In the genomic region with DNA sequence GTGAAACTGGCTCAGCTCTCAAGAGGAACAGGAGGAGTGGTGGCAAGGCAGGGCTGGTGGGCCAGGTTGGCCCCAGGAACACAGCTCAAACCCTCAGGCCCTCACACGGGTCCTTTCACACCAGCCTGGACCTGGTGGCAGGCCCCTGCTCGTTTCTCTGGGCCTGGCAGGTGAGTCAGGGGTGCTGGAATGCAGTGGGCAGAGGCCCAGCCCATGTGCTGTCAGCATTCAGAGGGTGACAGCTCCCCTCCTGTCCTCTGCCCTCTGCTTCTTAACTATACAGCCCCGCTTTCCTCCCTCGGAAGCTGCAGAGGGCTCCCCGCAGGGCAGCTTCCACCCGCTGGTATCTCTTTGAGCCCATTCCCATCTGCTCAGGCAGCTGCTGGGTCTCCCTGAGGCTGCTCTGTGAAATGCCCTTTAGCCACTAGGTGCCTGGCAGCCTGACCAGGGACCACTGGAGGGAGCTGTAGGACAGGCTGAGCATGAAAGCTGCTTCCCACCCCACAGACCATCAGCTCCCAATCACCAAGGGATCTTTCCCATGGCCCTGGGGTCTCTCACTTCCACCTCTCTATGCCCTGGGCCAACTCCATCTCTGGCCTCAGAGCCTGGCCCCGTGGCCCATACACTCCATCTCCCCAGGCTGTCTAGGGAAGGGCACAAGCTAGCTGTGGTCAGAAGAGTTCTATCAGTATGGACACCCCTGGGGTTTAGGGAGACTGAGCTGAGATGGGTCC, we compare ENCODE assay signal across 1 cellular context.
TF ChIP-seq lines count a peak whose summit lies in the region.

No MANE protein-coding gene starts in this region.

TF ChIP-seq in H1, 55 proteins besides CTCF, POLR2A, EP300 and RAD21:
- TF ChIP-seq RFX5 (IDR thresholded peaks at IDR 0.05; ENCODE audit: borderline replicate concordance, low read depth, low read length) (no peak), GABPA (IDR thresholded peaks at IDR 0.05; ENCODE audit: borderline replicate concordance, insufficient read depth, low read length) (no peak), CBX5 (IDR thresholded peaks at IDR 0.05; ENCODE audit: low read depth, low read length) (no peak), BACH1 (IDR thresholded peaks at IDR 0.05; ENCODE audit: low read length) (no peak), RNF2 (IDR thresholded peaks at IDR 0.05; ENCODE audit: borderline replicate concordance, low read depth, low read length, missing control alignments, poor library complexity, severe bottlenecking) (no peak), CEBPB (IDR thresholded peaks at IDR 0.05; ENCODE audit: low read depth, low read length) (no peak), SAP30 (IDR thresholded peaks at IDR 0.05; ENCODE audit: insufficient read depth, insufficient replicate concordance, low read length) (no peak), HDAC2 (IDR thresholded peaks at IDR 0.05; ENCODE audit: borderline replicate concordance in 1 of 2, low read depth in 2 of 2, low read length in 2 of 2) (no peak), KDM1A (IDR thresholded peaks at IDR 0.05; ENCODE audit: borderline replicate concordance, low read length) (no peak), CHD2 (IDR thresholded peaks at IDR 0.05; ENCODE audit: low read length) (peak; percentile 22; the same call in 1 of the 2 replicates), RXRA (IDR thresholded peaks at IDR 0.05; ENCODE audit: insufficient read depth, low read depth, low read length) (no peak), TEAD4 (IDR thresholded peaks at IDR 0.05; ENCODE audit: low read depth, low read length) (0 out of 2 replicates have a peak, but pooled peaks have one; percentile 7), SP4 (IDR thresholded peaks at IDR 0.05; ENCODE audit: low read length) (no peak), TCF12 (IDR thresholded peaks at IDR 0.05; ENCODE audit: low read depth, low read length) (0 out of 2 replicates have a peak, but pooled peaks have one; percentile 16), SIN3A (conservative IDR thresholded peaks at IDR 0.05 in 1 of 2, IDR thresholded peaks at IDR 0.05 in 1 of 2; ENCODE audit: low read depth in 1 of 2, low read length in 2 of 2) (0 out of 4 replicates have a peak, but pooled peaks of 1 of the 2 experiments have one; percentile 40), POLR2AphosphoS5 (IDR thresholded peaks at IDR 0.05; ENCODE audit: low read depth, low read length) (peak; percentile 40), CHD1 (IDR thresholded peaks at IDR 0.05; ENCODE audit: low read depth, low read length) (no peak), JUN (IDR thresholded peaks at IDR 0.05; ENCODE audit: low read depth, low read length) (no peak), ASH2L (IDR thresholded peaks at IDR 0.05; ENCODE audit: low read length) (no peak), TAF1 (IDR thresholded peaks at IDR 0.05; ENCODE audit: low read depth, low read length) (no peak), TBP (IDR thresholded peaks at IDR 0.05; ENCODE audit: low read depth, low read length) (no peak), YY1 (IDR thresholded peaks at IDR 0.05; ENCODE audit: low read depth, low read length) (no peak), SUZ12 (IDR thresholded peaks at IDR 0.05; ENCODE audit: low read length) (no peak), SIX5 (IDR thresholded peaks at IDR 0.05; ENCODE audit: low read depth, low read length) (no peak), EZH2 (IDR thresholded peaks at IDR 0.05; ENCODE audit: low read depth, low read length, severe bottlenecking) (no peak), EGR1 (IDR thresholded peaks at IDR 0.05; ENCODE audit: borderline replicate concordance, low read depth, low read length) (no peak), BRCA1 (IDR thresholded peaks at IDR 0.05; ENCODE audit: low read depth, low read length) (no peak), ZNF274 (IDR thresholded peaks at IDR 0.05; ENCODE audit: borderline replicate concordance, extremely low read depth, low read length) (no peak), FOSL1 (IDR thresholded peaks at IDR 0.05; ENCODE audit: insufficient read depth, low read depth, low read length) (no peak), TAF7 (optimal IDR thresholded peaks at IDR 0.05; ENCODE audit: borderline replicate concordance, low read depth, low read length) (no peak), BCL11A (IDR thresholded peaks at IDR 0.05; ENCODE audit: low read depth in 2 of 2, low read length in 2 of 2) (no peak), CBX8 (IDR thresholded peaks at IDR 0.05; ENCODE audit: borderline replicate concordance, low read depth, low read length) (no peak), SP1 (IDR thresholded peaks at IDR 0.05; ENCODE audit: low read depth, low read length) (no peak), CREB1 (IDR thresholded peaks at IDR 0.05) (0 out of 2 replicates have a peak, but pooled peaks have one; percentile 30), JUND (IDR thresholded peaks at IDR 0.05; ENCODE audit: low read length) (no peak), HDAC6 (IDR thresholded peaks at IDR 0.05; ENCODE audit: low read depth, low read length) (no peak)
- TF ChIP-seq, protein P1, sequence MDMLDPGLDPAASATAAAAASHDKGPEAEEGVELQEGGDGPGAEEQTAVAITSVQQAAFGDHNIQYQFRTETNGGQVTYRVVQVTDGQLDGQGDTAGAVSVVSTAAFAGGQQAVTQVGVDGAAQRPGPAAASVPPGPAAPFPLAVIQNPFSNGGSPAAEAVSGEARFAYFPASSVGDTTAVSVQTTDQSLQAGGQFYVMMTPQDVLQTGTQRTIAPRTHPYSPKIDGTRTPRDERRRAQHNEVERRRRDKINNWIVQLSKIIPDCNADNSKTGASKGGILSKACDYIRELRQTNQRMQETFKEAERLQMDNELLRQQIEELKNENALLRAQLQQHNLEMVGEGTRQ (IDR thresholded peaks at IDR 0.05; ENCODE audit: low read length) = no peak
- TF ChIP-seq, protein P2, sequence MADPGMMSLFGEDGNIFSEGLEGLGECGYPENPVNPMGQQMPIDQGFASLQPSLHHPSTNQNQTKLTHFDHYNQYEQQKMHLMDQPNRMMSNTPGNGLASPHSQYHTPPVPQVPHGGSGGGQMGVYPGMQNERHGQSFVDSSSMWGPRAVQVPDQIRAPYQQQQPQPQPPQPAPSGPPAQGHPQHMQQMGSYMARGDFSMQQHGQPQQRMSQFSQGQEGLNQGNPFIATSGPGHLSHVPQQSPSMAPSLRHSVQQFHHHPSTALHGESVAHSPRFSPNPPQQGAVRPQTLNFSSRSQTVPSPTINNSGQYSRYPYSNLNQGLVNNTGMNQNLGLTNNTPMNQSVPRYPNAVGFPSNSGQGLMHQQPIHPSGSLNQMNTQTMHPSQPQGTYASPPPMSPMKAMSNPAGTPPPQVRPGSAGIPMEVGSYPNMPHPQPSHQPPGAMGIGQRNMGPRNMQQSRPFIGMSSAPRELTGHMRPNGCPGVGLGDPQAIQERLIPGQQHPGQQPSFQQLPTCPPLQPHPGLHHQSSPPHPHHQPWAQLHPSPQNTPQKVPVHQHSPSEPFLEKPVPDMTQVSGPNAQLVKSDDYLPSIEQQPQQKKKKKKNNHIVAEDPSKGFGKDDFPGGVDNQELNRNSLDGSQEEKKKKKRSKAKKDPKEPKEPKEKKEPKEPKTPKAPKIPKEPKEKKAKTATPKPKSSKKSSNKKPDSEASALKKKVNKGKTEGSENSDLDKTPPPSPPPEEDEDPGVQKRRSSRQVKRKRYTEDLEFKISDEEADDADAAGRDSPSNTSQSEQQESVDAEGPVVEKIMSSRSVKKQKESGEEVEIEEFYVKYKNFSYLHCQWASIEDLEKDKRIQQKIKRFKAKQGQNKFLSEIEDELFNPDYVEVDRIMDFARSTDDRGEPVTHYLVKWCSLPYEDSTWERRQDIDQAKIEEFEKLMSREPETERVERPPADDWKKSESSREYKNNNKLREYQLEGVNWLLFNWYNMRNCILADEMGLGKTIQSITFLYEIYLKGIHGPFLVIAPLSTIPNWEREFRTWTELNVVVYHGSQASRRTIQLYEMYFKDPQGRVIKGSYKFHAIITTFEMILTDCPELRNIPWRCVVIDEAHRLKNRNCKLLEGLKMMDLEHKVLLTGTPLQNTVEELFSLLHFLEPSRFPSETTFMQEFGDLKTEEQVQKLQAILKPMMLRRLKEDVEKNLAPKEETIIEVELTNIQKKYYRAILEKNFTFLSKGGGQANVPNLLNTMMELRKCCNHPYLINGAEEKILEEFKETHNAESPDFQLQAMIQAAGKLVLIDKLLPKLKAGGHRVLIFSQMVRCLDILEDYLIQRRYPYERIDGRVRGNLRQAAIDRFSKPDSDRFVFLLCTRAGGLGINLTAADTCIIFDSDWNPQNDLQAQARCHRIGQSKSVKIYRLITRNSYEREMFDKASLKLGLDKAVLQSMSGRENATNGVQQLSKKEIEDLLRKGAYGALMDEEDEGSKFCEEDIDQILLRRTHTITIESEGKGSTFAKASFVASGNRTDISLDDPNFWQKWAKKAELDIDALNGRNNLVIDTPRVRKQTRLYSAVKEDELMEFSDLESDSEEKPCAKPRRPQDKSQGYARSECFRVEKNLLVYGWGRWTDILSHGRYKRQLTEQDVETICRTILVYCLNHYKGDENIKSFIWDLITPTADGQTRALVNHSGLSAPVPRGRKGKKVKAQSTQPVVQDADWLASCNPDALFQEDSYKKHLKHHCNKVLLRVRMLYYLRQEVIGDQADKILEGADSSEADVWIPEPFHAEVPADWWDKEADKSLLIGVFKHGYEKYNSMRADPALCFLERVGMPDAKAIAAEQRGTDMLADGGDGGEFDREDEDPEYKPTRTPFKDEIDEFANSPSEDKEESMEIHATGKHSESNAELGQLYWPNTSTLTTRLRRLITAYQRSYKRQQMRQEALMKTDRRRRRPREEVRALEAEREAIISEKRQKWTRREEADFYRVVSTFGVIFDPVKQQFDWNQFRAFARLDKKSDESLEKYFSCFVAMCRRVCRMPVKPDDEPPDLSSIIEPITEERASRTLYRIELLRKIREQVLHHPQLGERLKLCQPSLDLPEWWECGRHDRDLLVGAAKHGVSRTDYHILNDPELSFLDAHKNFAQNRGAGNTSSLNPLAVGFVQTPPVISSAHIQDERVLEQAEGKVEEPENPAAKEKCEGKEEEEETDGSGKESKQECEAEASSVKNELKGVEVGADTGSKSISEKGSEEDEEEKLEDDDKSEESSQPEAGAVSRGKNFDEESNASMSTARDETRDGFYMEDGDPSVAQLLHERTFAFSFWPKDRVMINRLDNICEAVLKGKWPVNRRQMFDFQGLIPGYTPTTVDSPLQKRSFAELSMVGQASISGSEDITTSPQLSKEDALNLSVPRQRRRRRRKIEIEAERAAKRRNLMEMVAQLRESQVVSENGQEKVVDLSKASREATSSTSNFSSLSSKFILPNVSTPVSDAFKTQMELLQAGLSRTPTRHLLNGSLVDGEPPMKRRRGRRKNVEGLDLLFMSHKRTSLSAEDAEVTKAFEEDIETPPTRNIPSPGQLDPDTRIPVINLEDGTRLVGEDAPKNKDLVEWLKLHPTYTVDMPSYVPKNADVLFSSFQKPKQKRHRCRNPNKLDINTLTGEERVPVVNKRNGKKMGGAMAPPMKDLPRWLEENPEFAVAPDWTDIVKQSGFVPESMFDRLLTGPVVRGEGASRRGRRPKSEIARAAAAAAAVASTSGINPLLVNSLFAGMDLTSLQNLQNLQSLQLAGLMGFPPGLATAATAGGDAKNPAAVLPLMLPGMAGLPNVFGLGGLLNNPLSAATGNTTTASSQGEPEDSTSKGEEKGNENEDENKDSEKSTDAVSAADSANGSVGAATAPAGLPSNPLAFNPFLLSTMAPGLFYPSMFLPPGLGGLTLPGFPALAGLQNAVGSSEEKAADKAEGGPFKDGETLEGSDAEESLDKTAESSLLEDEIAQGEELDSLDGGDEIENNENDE (IDR thresholded peaks at IDR 0.05; ENCODE audit: insufficient replicate concordance, low read length) = no peak
- TF ChIP-seq, protein P3, sequence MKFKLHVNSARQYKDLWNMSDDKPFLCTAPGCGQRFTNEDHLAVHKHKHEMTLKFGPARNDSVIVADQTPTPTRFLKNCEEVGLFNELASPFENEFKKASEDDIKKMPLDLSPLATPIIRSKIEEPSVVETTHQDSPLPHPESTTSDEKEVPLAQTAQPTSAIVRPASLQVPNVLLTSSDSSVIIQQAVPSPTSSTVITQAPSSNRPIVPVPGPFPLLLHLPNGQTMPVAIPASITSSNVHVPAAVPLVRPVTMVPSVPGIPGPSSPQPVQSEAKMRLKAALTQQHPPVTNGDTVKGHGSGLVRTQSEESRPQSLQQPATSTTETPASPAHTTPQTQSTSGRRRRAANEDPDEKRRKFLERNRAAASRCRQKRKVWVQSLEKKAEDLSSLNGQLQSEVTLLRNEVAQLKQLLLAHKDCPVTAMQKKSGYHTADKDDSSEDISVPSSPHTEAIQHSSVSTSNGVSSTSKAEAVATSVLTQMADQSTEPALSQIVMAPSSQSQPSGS (IDR thresholded peaks at IDR 0.05; ENCODE audit: low read length) = 0 out of 2 replicates have a peak, but pooled peaks have one; percentile 40
- TF ChIP-seq, protein P4, sequence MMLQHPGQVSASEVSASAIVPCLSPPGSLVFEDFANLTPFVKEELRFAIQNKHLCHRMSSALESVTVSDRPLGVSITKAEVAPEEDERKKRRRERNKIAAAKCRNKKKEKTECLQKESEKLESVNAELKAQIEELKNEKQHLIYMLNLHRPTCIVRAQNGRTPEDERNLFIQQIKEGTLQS (IDR thresholded peaks at IDR 0.05; ENCODE audit: insufficient read depth, low read depth, low read length) = 0 out of 2 replicates have a peak, but pooled peaks have one; percentile 18
